ENCODE assay signal across 17 cellular contexts in genomic region chr6:13146429-13146828, GRCh38.
DNase-seq lines count a peak whose midpoint lies in the region; ATAC-seq and TF ChIP-seq lines count a peak whose summit lies in the region.
"Had no signal": no experiment of that assay in that cellular context is flagged by ENCODE, and none has a peak within 500 bp of the region (broad histone marks: within the 10 kb centered on the region; RNA-seq: fewer than 3 reads in every experiment).

No MANE protein-coding gene starts in this region.

- H3K27me3 Mint-ChIP-seq in effector memory CD8-positive, alpha-beta T cell, result peaks cover 10 to 13% of the 10 kb centered on the region in 2 donors

- H3K4me3 Mint-ChIP-seq in effector memory CD8-positive, alpha-beta T cell, result no peak overlapping the region
- H3K4me3 Mint-ChIP-seq: CD14-positive monocyte had no signal

- ATAC-seq in HG02588 (IDR thresholded peaks at IDR 0.05; ENCODE audit: unreplicated experiment), result no peak
- no peak for ATAC-seq in effector memory CD8-positive, alpha-beta T cell (replicated peaks)

- no peaks in the 10 kb centered on the region for H3K36me3 ChIP-seq in adrenal gland (replicated peaks in 1 of 2)

- H3K9me3 Mint-ChIP-seq in effector memory CD8-positive, alpha-beta T cell, result no peaks in the 10 kb centered on the region
- H3K9me3 Mint-ChIP-seq: CD14-positive monocyte had no signal

- no peak overlapping the region for H3K27ac ChIP-seq in adrenal gland
- H3K27ac ChIP-seq: SK-N-MC had no signal

- intact Hi-C loops in adrenal gland (cut with DNase I), result no loop called here

- TF ChIP-seq POLR2A in adrenal gland (IDR thresholded peaks at IDR 0.05), result no peak

- no peaks in the 10 kb centered on the region for H3K27me3 ChIP-seq in adrenal gland

- no peaks in the 10 kb centered on the region for H3K4me1 Mint-ChIP-seq in effector memory CD8-positive, alpha-beta T cell (ENCODE audit: low read depth in 2 of 2)

- no peak overlapping the region for H3K27ac Mint-ChIP-seq in effector memory CD8-positive, alpha-beta T cell
- H3K27ac Mint-ChIP-seq: CD14-positive monocyte had no signal

- H3K9me3 ChIP-seq in adrenal gland (replicated peaks in 1 of 3), result no peaks in the 10 kb centered on the region

- DNase-seq in NCI-H2107 treated with DMSO at 0.1 percent for 48 hours (lab: John Stamatoyannopoulos, UW; ENCODE audit: unreplicated experiment) (peak; percentile 68), NCI-H2107 (lab: John Stamatoyannopoulos, UW) (no peak), NCI-H1105 treated with DMSO at 0.1 percent for 48 hours (lab: John Stamatoyannopoulos, UW) (peak; percentile 96), NCI-H69 (lab: John Stamatoyannopoulos, UW) (peak; percentile 47), medulla oblongata (ENCODE audit: extremely low spot score) (peak; percentile 7), adrenal gland (no peak)
- DNase-seq in effector memory CD8-positive, alpha-beta T cell, result no peak
- DNase-seq: 8988T, DMS79 treated with DMSO at 0.1 percent for 48 hours, NCI-H187, NCI-H345, NCI-H748 treated with DMSO at 0.1 percent for 48 hours, OCI-M1, Right ventricle myocardium superior had no signal

- 83 to 93% (median 86%) methylated on average over 3 of the region's 3 CpGs for WGBS in adrenal gland, 4 donors

- H3K36me3 Mint-ChIP-seq in effector memory CD8-positive, alpha-beta T cell (ENCODE audit: insufficient read depth), result no peaks in the 10 kb centered on the region
- H3K36me3 Mint-ChIP-seq: CD14-positive monocyte had no signal

- H3K4me1 ChIP-seq in adrenal gland (replicated peaks in 1 of 2), result no peaks in the 10 kb centered on the region

- no peak for TF ChIP-seq CTCF in adrenal gland (IDR thresholded peaks at IDR 0.05)

- H3K4me3 ChIP-seq in adrenal gland, result no peak overlapping the region
- H3K4me3 ChIP-seq: SK-N-MC had no signal

Comparison
In these comparisons a context has a peak if more than half of its experiments do, and no peak if none do; other contexts are left out.
1. DNase-seq: peak in NCI-H2107 treated with DMSO at 0.1 percent for 48 hours (single experiment), NCI-H1105 treated with DMSO at 0.1 percent for 48 hours (single experiment), NCI-H69 (single experiment) and medulla oblongata (single experiment); none in NCI-H2107 (single experiment), effector memory CD8-positive, alpha-beta T cell (0 of 3) and adrenal gland (0 of 7).